18 cellular contexts compared by ENCODE assay signal in the genomic region with DNA sequence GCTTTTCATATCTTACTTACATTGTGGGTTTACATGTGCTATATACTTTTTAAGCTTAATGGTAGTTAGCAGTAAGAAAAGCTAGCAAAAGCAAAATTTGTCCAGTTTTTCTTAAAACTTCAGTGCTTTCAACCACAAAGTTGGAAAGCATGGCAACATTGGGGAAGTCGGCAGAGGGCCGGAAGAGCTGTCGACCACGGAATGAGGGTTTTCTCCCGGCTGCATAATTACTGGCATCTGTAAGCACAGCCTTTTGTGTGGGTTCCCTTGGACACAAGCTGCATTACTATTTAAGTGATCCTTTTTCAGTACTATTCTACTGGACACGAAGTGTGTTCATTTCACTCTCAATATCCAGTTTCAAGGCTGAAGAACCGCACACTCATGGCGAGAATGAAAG.
"Had no signal": no experiment of that assay in that cellular context is flagged by ENCODE, and none has a peak within 500 bp of the region (broad histone marks: within the 10 kb centered on the region; RNA-seq: fewer than 3 reads in every experiment).

No MANE protein-coding gene starts in this region.

- H3K36me3 Mint-ChIP-seq: activated naive CD8-positive, alpha-beta T cell treated with anti-CD3 and anti-CD28 coated beads for 36 hours; natural killer cell treated with Interleukin-12 subunit alpha and Interleukin-12 subunit beta and Interleukin-15 and Interleukin-18, amount 100 ng/mL, for 72 hours had no signal

- H3K9me3 Mint-ChIP-seq: activated CD4-positive, alpha-beta memory T cell treated with anti-CD3 and anti-CD28 coated beads, Interleukin-2, amount 10 ng/mL, durations not matched to agents 7 days and 5 days; activated naive CD8-positive, alpha-beta T cell treated with anti-CD3 and anti-CD28 coated beads for 36 hours had no signal

- H3K27ac Mint-ChIP-seq: activated CD4-positive, alpha-beta memory T cell treated with anti-CD3 and anti-CD28 coated beads, Interleukin-2, amount 10 ng/mL, durations not matched to agents 7 days and 5 days; activated CD4-positive, alpha-beta T cell treated with anti-CD3 and anti-CD28 coated beads for 36 hours; activated naive CD8-positive, alpha-beta T cell treated with anti-CD3 and anti-CD28 coated beads for 36 hours; activated T-cell treated with anti-CD3 and anti-CD28 coated beads, Interleukin-2, amount 50 U/mL, for 72 hours; natural killer cell treated with Interleukin-12 subunit alpha and Interleukin-12 subunit beta and Interleukin-15 and Interleukin-18, amount 100 ng/mL, for 72 hours had no signal

- H3K4me3 Mint-ChIP-seq: activated CD4-positive, alpha-beta memory T cell treated with anti-CD3 and anti-CD28 coated beads, Interleukin-2, amount 10 ng/mL, durations not matched to agents 7 days and 5 days; activated CD4-positive, alpha-beta T cell treated with anti-CD3 and anti-CD28 coated beads for 36 hours; activated naive CD8-positive, alpha-beta T cell treated with anti-CD3 and anti-CD28 coated beads for 36 hours; activated T-cell treated with anti-CD3 and anti-CD28 coated beads, Interleukin-2, amount 50 U/mL, for 72 hours; natural killer cell treated with Interleukin-12 subunit alpha and Interleukin-12 subunit beta and Interleukin-15 and Interleukin-18, amount 100 ng/mL, for 72 hours had no signal

- H3K4me1 Mint-ChIP-seq: activated CD4-positive, alpha-beta memory T cell treated with anti-CD3 and anti-CD28 coated beads, Interleukin-2, amount 10 ng/mL, durations not matched to agents 7 days and 5 days; activated CD4-positive, alpha-beta T cell treated with anti-CD3 and anti-CD28 coated beads for 36 hours; activated naive CD8-positive, alpha-beta T cell treated with anti-CD3 and anti-CD28 coated beads for 36 hours had no signal

- DNase-seq: activated CD4-positive, alpha-beta memory T cell treated with anti-CD3 and anti-CD28 coated beads, Interleukin-2, amount 10 ng/mL, durations not matched to agents 7 days and 5 days; activated CD4-positive, alpha-beta T cell treated with anti-CD3 and anti-CD28 coated beads for 36 hours; activated CD8-positive, alpha-beta memory T cell treated with anti-CD3 and anti-CD28 coated beads, Interleukin-2, amount 50 U/mL, for 4 hours; activated gamma-delta T cell treated with Interleukin-2 at 50 U/mL for 16 hours; activated naive CD8-positive, alpha-beta T cell treated with anti-CD3 and anti-CD28 coated beads for 36 hours; activated T-cell treated with anti-CD3 and anti-CD28 coated beads, Interleukin-2, amount 50 U/mL, for 72 hours; colonic mucosa; effector CD4-positive, alpha-beta T cell; hippocampal formation; left ventricle myocardium superior; mesenchymal stem cell; psoas muscle; stimulated activated CD4-positive, alpha-beta T cell treated with anti-CD3 and anti-CD28 coated beads, Interleukin-4, amount 100 ng/mL, for 1 hour; stimulated activated CD8-positive, alpha-beta memory T cell treated with anti-CD3 and anti-CD28 coated beads, Interleukin-4, amount 100 ng/mL, for 48 hours; stimulated activated naive CD8-positive, alpha-beta T cell treated with anti-CD3 and anti-CD28 coated beads, Interleukin-15, Interleukin-2, amounts not matched to agents 100 U/mL and 50 U/mL, for 24 hours; upper lobe of right lung; WERI-Rb-1 had no signal

- H3K27me3 Mint-ChIP-seq: activated CD4-positive, alpha-beta memory T cell treated with anti-CD3 and anti-CD28 coated beads, Interleukin-2, amount 10 ng/mL, durations not matched to agents 7 days and 5 days; activated CD4-positive, alpha-beta T cell treated with anti-CD3 and anti-CD28 coated beads for 36 hours; natural killer cell treated with Interleukin-12 subunit alpha and Interleukin-12 subunit beta and Interleukin-15 and Interleukin-18, amount 100 ng/mL, for 72 hours had no signal

- ATAC-seq: activated CD4-positive, alpha-beta T cell treated with anti-CD3 and anti-CD28 coated beads for 36 hours; activated T-cell treated with anti-CD3 and anti-CD28 coated beads, Interleukin-2, amount 50 U/mL, for 72 hours; left ventricle myocardium superior; natural killer cell treated with Interleukin-12 subunit alpha and Interleukin-12 subunit beta and Interleukin-15 and Interleukin-18, amount 100 ng/mL, for 72 hours; psoas muscle; stimulated activated naive CD8-positive, alpha-beta T cell treated with anti-CD3 and anti-CD28 coated beads, Interleukin-15, Interleukin-2, amounts not matched to agents 100 U/mL and 50 U/mL, for 24 hours; upper lobe of right lung had no signal
